Comparison of ENCODE assay signal across 11 cellular contexts in the genomic region with DNA sequence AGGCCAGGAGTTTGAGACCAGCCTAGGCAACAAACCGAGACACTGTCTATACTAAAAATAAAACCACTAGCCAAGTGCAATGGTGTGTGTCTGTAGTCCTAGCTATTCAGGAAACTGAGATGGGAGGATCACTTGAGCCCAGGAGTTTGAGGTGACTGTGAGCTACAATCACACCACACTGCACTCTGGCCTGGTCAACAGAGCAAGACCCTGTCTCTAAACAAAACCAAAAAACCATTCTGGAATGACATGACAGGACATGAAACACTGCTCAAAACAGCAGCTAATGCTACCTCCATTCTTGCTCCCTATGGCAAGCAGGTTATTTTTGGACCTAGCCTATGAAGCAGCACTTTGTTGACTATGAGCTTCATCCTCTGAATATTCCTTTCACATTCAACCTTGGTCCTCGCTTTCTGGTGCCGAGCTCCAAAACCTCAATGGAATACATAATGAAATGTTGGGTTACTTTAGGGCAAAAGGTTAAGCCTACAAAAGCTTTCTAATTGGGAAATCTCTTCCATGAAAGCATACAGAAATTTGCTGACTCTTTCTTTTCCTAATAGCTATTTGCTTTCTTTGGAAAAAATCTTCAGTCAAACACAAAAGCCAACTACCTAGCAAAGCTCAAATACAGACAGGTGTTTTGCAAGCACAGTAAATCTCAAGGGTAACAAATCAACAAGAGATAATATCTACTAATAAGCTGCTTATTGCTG. TPM values are rescaled to one million over a fixed set of nuclear protein-coding genes. Genes with fewer than 3 reads are reported as not detected.
DNase-seq lines count a peak whose midpoint lies in the region; ATAC-seq and TF ChIP-seq lines count a peak whose summit lies in the region.
"Had no signal": no experiment of that assay in that cellular context is flagged by ENCODE, and none has a peak within 500 bp of the region (broad histone marks: within the 10 kb centered on the region; RNA-seq: fewer than 3 reads in every experiment).

No MANE protein-coding gene starts in this region.

- no peak overlapping the region for H3K27ac ChIP-seq in DOHH2 (ENCODE audit: low read depth, low read length)
- peak overlapping the region; percentile 34 for H3K27ac ChIP-seq in HUES64 (ENCODE audit: low read depth, low read length)

- H3K27me3 ChIP-seq in DOHH2 (ENCODE audit: control insufficient read depth, low read length) (no peaks in the 10 kb centered on the region), HUES64 (ENCODE audit: insufficient read depth, low read length) (no peaks in the 10 kb centered on the region), adipocyte (replicated peaks; ENCODE audit: control insufficient read depth, insufficient read depth, low read length) (no peaks in the 10 kb centered on the region)

- peaks cover 90% of the 10 kb centered on the region for H3K79me2 ChIP-seq in DOHH2 (ENCODE audit: control insufficient read depth, low read length)

- WGBS in HUES64 = 76% methylated on average over 3 of the region's 3 CpGs

- intact Hi-C loops in posterior vena cava (cut with DNase I) = no loop called here

- no peaks in the 10 kb centered on the region for H3F3A ChIP-seq in DOHH2 (ENCODE audit: control insufficient read depth, insufficient read depth)

- H3K36me3 ChIP-seq in DOHH2 (ENCODE audit: control insufficient read depth, low read length) (no peaks in the 10 kb centered on the region; the same call in 1 of the 2 replicates), HUES64 (ENCODE audit: insufficient read depth, low read length) (no peaks in the 10 kb centered on the region), adipocyte (ENCODE audit: control insufficient read depth, insufficient read depth, low read length, severe bottlenecking) (no peaks in the 10 kb centered on the region)

- peaks cover 17% of the 10 kb centered on the region for H4K20me1 ChIP-seq in DOHH2 (ENCODE audit: control insufficient read depth, insufficient read depth, low read depth, low read length)

- H3K9ac ChIP-seq in HUES64 (ENCODE audit: low read depth, low read length) (no peak overlapping the region), adipocyte (ENCODE audit: low read length) (no peak overlapping the region)

- H3K9me3 ChIP-seq in DOHH2 (ENCODE audit: control insufficient read depth, insufficient read depth, low read length) (no peaks in the 10 kb centered on the region), HUES64 (ENCODE audit: insufficient read depth, low read depth, low read length) (no peaks in the 10 kb centered on the region), adipocyte (ENCODE audit: control insufficient read depth, low read length) (no peaks in the 10 kb centered on the region)

- no peak for TF ChIP-seq CTCF in DOHH2 (IDR thresholded peaks at IDR 0.05; ENCODE audit: low read depth, low read length, poor library complexity, severe bottlenecking)

- peak overlapping the region; percentile 64 for H3K4me2 ChIP-seq in DOHH2 (ENCODE audit: low read length)

- ATAC-seq in HG02973 (IDR thresholded peaks at IDR 0.05; ENCODE audit: unreplicated experiment) (no peak), HG02763 (IDR thresholded peaks at IDR 0.05; ENCODE audit: unreplicated experiment) (no peak)

- no peak for DNase-seq in adipocyte (ENCODE audit: low read depth)
- peak; percentile 18 for DNase-seq in myocyte (ENCODE audit: low read depth)
- DNase-seq in mesenteric fat pad (ENCODE audit: low spot score) = no peak
- no peak for DNase-seq in posterior vena cava (ENCODE audit: low spot score)
- DNase-seq: effector CD8-positive, alpha-beta T cell; MM.1S; retina had no signal

- no peaks in the 10 kb centered on the region for H3K9me2 ChIP-seq in DOHH2 (replicated peaks; ENCODE audit: control insufficient read depth, low read length)

- H3K4me1 ChIP-seq in DOHH2 (ENCODE audit: control insufficient read depth, low read length) = peaks cover 39% of the 10 kb centered on the region
- peaks cover 42% of the 10 kb centered on the region for H3K4me1 ChIP-seq in HUES64 (ENCODE audit: insufficient read depth, low read length)
- peaks cover 40% of the 10 kb centered on the region for H3K4me1 ChIP-seq in adipocyte (ENCODE audit: control insufficient read depth, insufficient read depth, low read length)

- H3K4me3 ChIP-seq in DOHH2 (ENCODE audit: low read length) = peak overlapping the region; percentile 37
- H3K4me3 ChIP-seq in HUES64 (ENCODE audit: low read length) = no peak overlapping the region
- peak overlapping the region; percentile 31 for H3K4me3 ChIP-seq in adipocyte (ENCODE audit: low read length)

RNA-seq across cellular contexts. Expression of a gene that starts 21.1 kb away (rescaled TPM):
- polyA plus RNA-seq in HUES64 (2013, experiment 1 of 2) = 15.5 TPM
- 15.5 TPM for polyA plus RNA-seq in HUES64 (2013, experiment 2 of 2)
- total RNA-seq in myocyte (19.7 and 49.9 TPM in 2 replicates), mesenteric fat pad (39.2 TPM), posterior vena cava (10 to 100 TPM; 43.8 to 53.4 TPM)
- polyA plus RNA-seq in myocyte (2012) = 11.0 TPM
